8 cellular contexts compared by ENCODE assay signal in genomic region chr4:140048419-140049022, GRCh38.
DNase-seq lines count a peak whose midpoint lies in the region; ATAC-seq and TF ChIP-seq lines count a peak whose summit lies in the region.

No MANE protein-coding gene starts in this region.

- TF ChIP-seq CTCF in esophagus muscularis mucosa (IDR thresholded peaks at IDR 0.05) (no peak), omental fat pad (IDR thresholded peaks at IDR 0.05) (no peak)

- H3K9me3 ChIP-seq in esophagus muscularis mucosa (no peaks in the 10 kb centered on the region), trophoblast cell (ENCODE audit: insufficient read depth, low read depth, low read length) (no peaks in the 10 kb centered on the region)

- no peak overlapping the region for H4K91ac ChIP-seq in trophoblast cell (ENCODE audit: low read depth, low read length)

- H3K4me3 ChIP-seq in esophagus muscularis mucosa: peak overlapping the region; percentile 45 to 61 (median 53)
- no peak overlapping the region for H3K4me3 ChIP-seq in trophoblast cell (ENCODE audit: low read depth, low read length)

- H3K4me1 ChIP-seq in esophagus muscularis mucosa (peaks cover 25 to 51% (median 45%) of the 10 kb centered on the region in 4 donors), trophoblast cell (ENCODE audit: control insufficient read depth in 1 of 2, insufficient read depth in 2 of 2, low read length in 2 of 2) (peaks cover 15 to 33% of the 10 kb centered on the region in 2 experiments)

- no peak overlapping the region for H2AK5ac ChIP-seq in trophoblast cell (ENCODE audit: low read length)

- H4K12ac ChIP-seq in trophoblast cell (ENCODE audit: low read depth, low read length): no peak overlapping the region

- no peak overlapping the region for H3K18ac ChIP-seq in trophoblast cell (ENCODE audit: low read length)

- H4K8ac ChIP-seq in trophoblast cell (ENCODE audit: low read depth, low read length): no peak overlapping the region

- ATAC-seq in GM19467 (IDR thresholded peaks at IDR 0.05; ENCODE audit: unreplicated experiment) (no peak), omental fat pad (ENCODE audit: low FRiP score) (no peak), HG02870 (IDR thresholded peaks at IDR 0.05; ENCODE audit: unreplicated experiment) (no peak), HG02678 (IDR thresholded peaks at IDR 0.05; ENCODE audit: unreplicated experiment) (no peak)

- H3K4ac ChIP-seq in trophoblast cell (ENCODE audit: low read depth, low read length): no peak overlapping the region

- no peak overlapping the region for H3K23ac ChIP-seq in trophoblast cell (ENCODE audit: low read length)

- no peak overlapping the region for H2BK120ac ChIP-seq in trophoblast cell (ENCODE audit: insufficient read depth, low read length, poor library complexity)

- H3K79me2 ChIP-seq in trophoblast cell (ENCODE audit: control insufficient read depth, insufficient read depth, low read length, poor library complexity): peaks cover 6% of the 10 kb centered on the region

- H3K4me2 ChIP-seq in trophoblast cell (ENCODE audit: low read length): peak overlapping the region; percentile 69

- no peak overlapping the region for H2AFZ ChIP-seq in trophoblast cell (ENCODE audit: insufficient read depth, low read length, poor library complexity)

- H3K79me1 ChIP-seq in trophoblast cell (ENCODE audit: low read length): peaks cover 14% of the 10 kb centered on the region

- peak overlapping the region; percentile 12 for H2BK5ac ChIP-seq in trophoblast cell (ENCODE audit: low read depth, low read length, poor library complexity)

- H3K36me3 ChIP-seq in esophagus muscularis mucosa (no peaks in the 10 kb centered on the region), trophoblast cell (ENCODE audit: control insufficient read depth in 1 of 2, insufficient read depth in 2 of 2, low read length in 2 of 2) (no peaks in the 10 kb centered on the region)

- no peak overlapping the region for H3K9ac ChIP-seq in trophoblast cell (ENCODE audit: low read length)

- no peak for TF ChIP-seq POLR2A in esophagus muscularis mucosa (IDR thresholded peaks at IDR 0.05; ENCODE audit: low read depth)

- 9% methylated on average over 4 of the region's 4 CpGs for WGBS in esophagus muscularis mucosa
- no CpG with 5 or more reads among the region's 4 CpGs for WGBS in trophoblast cell (ENCODE audit: extremely low coverage, insufficient coverage, insufficient read length)

- DNase-seq in DMS53 treated with DMSO at 0.1 percent for 48 hours (lab: John Stamatoyannopoulos, UW; ENCODE audit: unreplicated experiment) (peak; percentile 23), NCI-H748 treated with DMSO at 0.1 percent for 48 hours (lab: John Stamatoyannopoulos, UW) (peak; percentile 18), esophagus muscularis mucosa (ENCODE audit: extremely low spot score) (no peak), trophoblast cell (no peak), omental fat pad (ENCODE audit: low spot score) (no peak)

- H3K27me3 ChIP-seq in esophagus muscularis mucosa (no peaks in the 10 kb centered on the region), trophoblast cell (ENCODE audit: insufficient read depth, low read length) (no peaks in the 10 kb centered on the region)

- H3K14ac ChIP-seq in trophoblast cell (ENCODE audit: low read length): no peak overlapping the region

- no peak for TF ChIP-seq EP300 in esophagus muscularis mucosa (IDR thresholded peaks at IDR 0.05)

- intact Hi-C loops in esophagus muscularis mucosa (cut with DNase I): loop anchor here (5.0 kb wide), 1 partner anchor 104 kb away; the partner anchor contains the start of gene MAML3

- H3K27ac ChIP-seq in esophagus muscularis mucosa (replicated peaks in 1 of 4) (peak overlapping the region; percentile 74 to 82 (median 76)), trophoblast cell (ENCODE audit: low read depth, low read length) (peak overlapping the region; percentile 35)

- H2BK12ac ChIP-seq in trophoblast cell (ENCODE audit: low read length): no peak overlapping the region

Comparison
In these comparisons a context has a peak if more than half of its experiments do, and no peak if none do; other contexts are left out.
1. DNase-seq: peak in DMS53 treated with DMSO at 0.1 percent for 48 hours (single experiment) and NCI-H748 treated with DMSO at 0.1 percent for 48 hours (single experiment); none in esophagus muscularis mucosa (single experiment), trophoblast cell (0 of 2) and omental fat pad (single experiment).